Comparison of ENCODE assay signal across 8 cellular contexts in genomic region chr7:33062782-33063443, GRCh38. TPM values are rescaled to one million over a fixed set of nuclear protein-coding genes. Genes with fewer than 3 reads are reported as not detected.
A peak's percentile ranks its signal among the peaks of the same experiment; 100 is the strongest.
DNase-seq lines count a peak whose midpoint lies in the region; TF ChIP-seq lines count a peak whose summit lies in the region.

No MANE protein-coding gene starts in this region.

- H3K36me3 Mint-ChIP-seq in HFFc6 (ENCODE audit: low read depth) = peaks cover 40% of the 10 kb centered on the region

- H3K27ac ChIP-seq in temporal lobe (ENCODE audit: low read depth, low read length) = peak overlapping the region; percentile 87

- DNase-seq in GM04504 (ENCODE audit: low read depth) (peak; percentile 88), HFFc6 (peak; percentile 90), NAMALWA (ENCODE audit: low spot score) (peak; percentile 98), SK-MEL-5 (ENCODE audit: low read depth, low spot score) (peak; percentile 96), glomerular endothelial cell (ENCODE audit: extremely low read depth, low read depth, low spot score) (peak; percentile 57), occipital lobe (lab: John Stamatoyannopoulos, UW) (peak; percentile 95)
- DNase-seq in activated naive CD4-positive, alpha-beta T cell treated with anti-CD3 and anti-CD28 coated beads, Interleukin-2, amount 50 U/mL, for 16 hours = peak; percentile 92

- H3K27me3 Mint-ChIP-seq in HFFc6 (ENCODE audit: insufficient read depth) = no peaks in the 10 kb centered on the region; the same call in 1 of the 2 replicates

- H3K4me1 Mint-ChIP-seq in HFFc6 (ENCODE audit: low read depth) = peaks cover 47% of the 10 kb centered on the region

- in situ Hi-C loops in SK-MEL-5 (cut with HindIII; ENCODE audit: low pct_unique_long_range_greater_than_20kb, low sequenced_read_pairs) = no loop called here

- peak overlapping the region; percentile 93 for H3K27ac Mint-ChIP-seq in HFFc6

- H3K4me3 Mint-ChIP-seq in HFFc6 = peak overlapping the region; percentile 98

- H3K9me3 Mint-ChIP-seq in HFFc6 = peaks cover 20% of the 10 kb centered on the region

- TF ChIP-seq CTCF in HFFc6 (IDR thresholded peaks at IDR 0.05) = no peak

RNA-seq across cellular contexts. Expression of gene NT5C3A, which starts 0.3 kb away (rescaled TPM):
- total RNA-seq in HFFc6 (2021; fragmentation: NEBNext Ultra II Directional; extraction: Animal tissue kit (Norgen Biotek cat#: 25700)) = 10 to 100 TPM; 15.3 to 19.4 (median 16.4) TPM
- total RNA-seq in SK-MEL-5 (2014; rRNA removed; shearing (Covaris generic)) = 46.6 and 52.3 TPM in 2 replicates
- polyA plus RNA-seq in SK-MEL-5 (2015; cell fraction: cytosol; rRNA removed) = 35.5 and 36.0 TPM in 2 replicates
- 30.9 and 36.6 TPM in 2 replicates for polyA plus RNA-seq in SK-MEL-5 (2015; cell fraction: nucleus; rRNA removed)
- total RNA-seq in glomerular endothelial cell (11.1 and 18.8 TPM in 2 replicates), occipital lobe (99.2 TPM), temporal lobe (67.1 TPM)

RNA-seq across cellular contexts. Expression of gene RP9, which starts 46.3 kb away (rescaled TPM):
- total RNA-seq in HFFc6 (2021; fragmentation: NEBNext Ultra II Directional; extraction: Animal tissue kit (Norgen Biotek cat#: 25700)) = 10 to 100 TPM; 11.4 to 16.6 (median 14.9) TPM
- 35.4 and 38.4 TPM in 2 replicates for total RNA-seq in SK-MEL-5 (2014; rRNA removed; shearing (Covaris generic))
- 24.8 and 28.8 TPM in 2 replicates for polyA plus RNA-seq in SK-MEL-5 (2015; cell fraction: cytosol; rRNA removed)
- polyA plus RNA-seq in SK-MEL-5 (2015; cell fraction: nucleus; rRNA removed) = 23.7 and 34.2 TPM in 2 replicates
- total RNA-seq in glomerular endothelial cell (10.2 and 17.5 TPM in 2 replicates), occipital lobe (6.6 TPM), temporal lobe (5.7 TPM)

Comparison
In these comparisons a context has a peak if more than half of its experiments do, and no peak if none do; other contexts are left out.
1. Peak in every context shown above with its lines: DNase-seq and H3K27ac ChIP-seq.